Comparison of ENCODE assay signal across 8 cellular contexts in genomic region chr9:17116400-17116837, GRCh38. TPM values are rescaled to one million over a fixed set of nuclear protein-coding genes. Genes with fewer than 3 reads are reported as not detected.
DNase-seq lines count a peak whose midpoint lies in the region; TF ChIP-seq lines count a peak whose summit lies in the region.

No MANE protein-coding gene starts in this region.

- no peak overlapping the region for H3K27ac ChIP-seq in ovary

- intact Hi-C loops in ovary (cut with DNase I), result loop anchor here in 2 of 4 donors (5.0 to 10.0 kb wide), 2 partner anchors 336 to 348 kb away; no protein-coding TSS in a partner anchor
- intact Hi-C loops in activated naive CD4-positive, alpha-beta T cell treated with anti-CD3 and anti-CD28 coated beads for 36 hours (cut with micrococcal nuclease), result loop anchor here (1.0 kb wide), 1 partner anchor 347 kb away; no protein-coding TSS in a partner anchor

- peak; percentile 57 for DNase-seq in AG10803 (ENCODE audit: low read depth)
- peak; percentile 29 for DNase-seq in HFF-Myc (ENCODE audit: extremely low read depth, low read depth)
- DNase-seq in NT2/D1 (ENCODE audit: low read depth, low spot score), result peak; percentile 6
- no peak for DNase-seq in endothelial cell (ENCODE audit: low spot score)
- DNase-seq in ovary, result no peak
- DNase-seq in mucosa of gallbladder (ENCODE audit: low spot score), result no peak
- DNase-seq in activated gamma-delta T cell treated with Interleukin-2 at 50 U/mL for 16 hours, result no peak
- DNase-seq in activated naive CD4-positive, alpha-beta T cell treated with anti-CD3 and anti-CD28 coated beads for 36 hours, result no peak

- CTCF ChIA-PET in activated naive CD4-positive, alpha-beta T cell treated with anti-CD3 and anti-CD28 coated beads for 36 hours (lab: Charles Lee), result interaction anchor here (1.0 to 2.5 kb wide), 4 partner anchors 10 to 347 kb away, joined by 3 to 17 read pairs (median 4); no protein-coding TSS in a partner anchor

- H3K27me3 ChIP-seq in NT2/D1 (ENCODE audit: insufficient read depth, insufficient read length) (no peaks in the 10 kb centered on the region), ovary (no peaks in the 10 kb centered on the region)

- no peaks in the 10 kb centered on the region for H3K9me3 Mint-ChIP-seq in endothelial cell (ENCODE audit: unreplicated experiment)
- no peaks in the 10 kb centered on the region for H3K9me3 Mint-ChIP-seq in activated naive CD4-positive, alpha-beta T cell treated with anti-CD3 and anti-CD28 coated beads for 36 hours

- 13 to 15% (median 14%) methylated on average over 4 of the region's 4 CpGs for WGBS in ovary, 3 donors

- H3K36me3 Mint-ChIP-seq in endothelial cell (ENCODE audit: low read depth, unreplicated experiment), result no peaks in the 10 kb centered on the region
- H3K36me3 Mint-ChIP-seq in activated naive CD4-positive, alpha-beta T cell treated with anti-CD3 and anti-CD28 coated beads for 36 hours (ENCODE audit: low read depth), result no peaks in the 10 kb centered on the region

- H3K27me3 Mint-ChIP-seq in endothelial cell (ENCODE audit: unreplicated experiment), result no peaks in the 10 kb centered on the region
- no peaks in the 10 kb centered on the region for H3K27me3 Mint-ChIP-seq in activated naive CD4-positive, alpha-beta T cell treated with anti-CD3 and anti-CD28 coated beads for 36 hours (ENCODE audit: low read depth)

- no peak overlapping the region for H3K9ac ChIP-seq in NT2/D1 (ENCODE audit: insufficient read length, low read depth)

- H3K27ac Mint-ChIP-seq in endothelial cell (ENCODE audit: unreplicated experiment), result no peak overlapping the region
- no peak overlapping the region for H3K27ac Mint-ChIP-seq in activated naive CD4-positive, alpha-beta T cell treated with anti-CD3 and anti-CD28 coated beads for 36 hours

- TF ChIP-seq POLR2A in ovary (IDR thresholded peaks at IDR 0.05), result no peak

- peak; percentile 54 for TF ChIP-seq CTCF in AG10803 (conservative IDR thresholded peaks at IDR 0.05; ENCODE audit: low read length)
- peak; percentile 10 for TF ChIP-seq CTCF in HFF-Myc (IDR thresholded peaks at IDR 0.05; ENCODE audit: low read depth, low read length, missing control alignments)
- TF ChIP-seq CTCF in endothelial cell (IDR thresholded peaks at IDR 0.05; ENCODE audit: unreplicated experiment), result peak; percentile 74
- TF ChIP-seq CTCF in ovary (IDR thresholded peaks at IDR 0.05), result peak; percentile 9 to 51 (median 31)

- H3K4me3 Mint-ChIP-seq in endothelial cell (ENCODE audit: unreplicated experiment), result no peak overlapping the region
- H3K4me3 Mint-ChIP-seq in activated naive CD4-positive, alpha-beta T cell treated with anti-CD3 and anti-CD28 coated beads for 36 hours, result no peak overlapping the region

- H3K4me1 ChIP-seq in NT2/D1 (ENCODE audit: insufficient read depth, insufficient read length), result no peaks in the 10 kb centered on the region
- H3K4me1 ChIP-seq in ovary (ENCODE audit: insufficient read depth), result no peaks in the 10 kb centered on the region

- H3K36me3 ChIP-seq in NT2/D1 (ENCODE audit: insufficient read depth, insufficient read length, low read length) (no peaks in the 10 kb centered on the region), ovary (no peaks in the 10 kb centered on the region)

- TF ChIP-seq EP300 in ovary (IDR thresholded peaks at IDR 0.05), result no peak

- H3K9me3 ChIP-seq in NT2/D1 (ENCODE audit: insufficient read depth, low read length) (no peaks in the 10 kb centered on the region), ovary (no peaks in the 10 kb centered on the region)

- H3K4me3 ChIP-seq in AG10803 (ENCODE audit: low read length) (no peak overlapping the region), HFF-Myc (replicated peaks; ENCODE audit: low read depth, low read length) (no peak overlapping the region), NT2/D1 (ENCODE audit: insufficient read length, low read depth) (no peak overlapping the region), ovary (no peak overlapping the region)

- H3K4me1 Mint-ChIP-seq in endothelial cell (ENCODE audit: unreplicated experiment), result no peaks in the 10 kb centered on the region
- H3K4me1 Mint-ChIP-seq in activated naive CD4-positive, alpha-beta T cell treated with anti-CD3 and anti-CD28 coated beads for 36 hours (ENCODE audit: low read depth), result no peaks in the 10 kb centered on the region

RNA-seq across cellular contexts. Expression of gene CNTLN, which starts 18.4 kb away (rescaled TPM):
- 7.4 TPM for total RNA-seq in endothelial cell (ENCODE audit: unreplicated experiment)
- 10 to 100 TPM; 13.1 to 24.8 (median 16.8) TPM for total RNA-seq in ovary
- 1 to 10 TPM; 8.4 to 8.6 TPM for polyA plus RNA-seq in ovary
- total RNA-seq in mucosa of gallbladder, result 5.4 TPM
- total RNA-seq in activated naive CD4-positive, alpha-beta T cell treated with anti-CD3 and anti-CD28 coated beads for 36 hours, result under 1 TPM; 0.10 to 0.25 TPM

Comparison
In these comparisons a context has a peak if more than half of its experiments do, and no peak if none do; other contexts are left out.
1. DNase-seq: peak in AG10803 (single experiment), HFF-Myc (single experiment) and NT2/D1 (single experiment); none in endothelial cell (single experiment), ovary (0 of 5), mucosa of gallbladder (single experiment), activated gamma-delta T cell treated with Interleukin-2 at 50 U/mL for 16 hours (single experiment) and activated naive CD4-positive, alpha-beta T cell treated with anti-CD3 and anti-CD28 coated beads for 36 hours (single experiment).
2. CTCF ChIP-seq: peak in every context shown above with its lines; median percentile 74 in endothelial cell; 54 in AG10803; 31 in ovary; 10 in HFF-Myc.